8 cellular contexts compared by ENCODE assay signal in genomic region chr3:51671090-51672082, GRCh38. TPM values are rescaled to one million over a fixed set of nuclear protein-coding genes. Genes with fewer than 3 reads are reported as not detected.
A peak's percentile ranks its signal among the peaks of the same experiment; 100 is the strongest.
DNase-seq lines count a peak whose midpoint lies in the region; ATAC-seq, FAIRE-seq and TF ChIP-seq lines count a peak whose summit lies in the region.

TEX264 (plus strand) TSS chr3:51671252; CDS start chr3:51674305, 3,053 bp downstream.

- BruUV-seq in HepG2 (replicated peaks; lab: Mats Ljungman, UMichigan) = TSS peak; percentile 87

- no peak within 1 kb of the TSS for H2AFZ ChIP-seq in HepG2 (ENCODE audit: low read length)

- H3K4me1 ChIP-seq in HepG2 (ENCODE audit: insufficient read depth, low read length) = peaks cover 44% of the 10 kb centered on the region

- H3K4me2 ChIP-seq in HepG2 (ENCODE audit: low read depth, low read length) = peak within 1 kb of the TSS; percentile 96

- ATAC-seq in GM18873 (IDR thresholded peaks at IDR 0.05; ENCODE audit: low FRiP score, unreplicated experiment) (peak; percentile 69), HG03108 (IDR thresholded peaks at IDR 0.05; ENCODE audit: unreplicated experiment) (peak; percentile 69), HepG2 (peak; percentile 81)

- in situ Hi-C loops in HepG2 (cut with HindIII; ENCODE audit: extremely low pct_ligation_motif_present, low pct_unique_long_range_greater_than_20kb) = no loop called here

- H3K9ac ChIP-seq in HepG2 (ENCODE audit: insufficient read depth, low read depth, low read length) = peak within 1 kb of the TSS; percentile 84

- TF ChIP-seq CTCF in HepG2 (CRISPR knock-in tag; IDR thresholded peaks at IDR 0.05) = peak; percentile 16; the same call in 1 of the 2 replicates

- H4K20me1 ChIP-seq in HepG2 (ENCODE audit: insufficient read depth, low read length) = no peaks in the 10 kb centered on the region

- CTCF ChIA-PET in HepG2 (lab: Yijun Ruan, JAX; ENCODE audit: low intra/inter-chr PET ratio, low total read pairs) = no interaction called here

- WGBS in HepG2 (ENCODE audit: low lambda C conversion rate) = 2% methylated on average over 25 of the region's 99 CpGs

- peaks cover under 1 to 2% of the 10 kb centered on the region in 2 experiments; a peak in 2 of 5 replicates for H3K36me3 ChIP-seq in HepG2 (replicated peaks in 1 of 2; ENCODE audit: control insufficient read depth in 1 of 2, insufficient read depth in 2 of 2, low read length in 2 of 2)

- peak; percentile 100 for DNase-seq in AG20443 (ENCODE audit: low spot score)
- peak; percentile 71 for DNase-seq in NCI-H460 (ENCODE audit: extremely low read depth, low read depth)
- DNase-seq in activated CD4-positive, alpha-beta T cell treated with anti-CD3 and anti-CD28 coated beads, Interleukin-2, amount 50 U/mL, for 24 hours (ENCODE audit: low read depth in 1 of 2, low spot score in 1 of 2) = peak; percentile 78 to 87
- peak; percentile 83 for DNase-seq in dermis blood vessel endothelial cell
- peak; percentile 77 for DNase-seq in HepG2 (ENCODE audit: low spot score)
- peak; percentile 92 for DNase-seq in stimulated activated CD4-positive, alpha-beta T cell treated with anti-CD3 and anti-CD28 coated beads, Interleukin-4, amount 100 ng/mL, for 1 hour

- peak; percentile 76 to 89 for TF ChIP-seq POLR2A in HepG2 (IDR thresholded peaks at IDR 0.05; ENCODE audit: insufficient read depth in 1 of 2, low read depth in 2 of 2, low read length in 2 of 2)

- TF ChIP-seq RAD21 in HepG2 (CRISPR knock-in tag; IDR thresholded peaks at IDR 0.05) = peak; percentile 43; the same call in 1 of the 2 replicates

- intact Hi-C loops in HepG2 (cut with micrococcal nuclease; ENCODE audit: unreplicated experiment) = loop anchor here (10.0 kb wide), 1 partner anchor 287 kb away; the partner anchor contains the start of gene MANF

- H3K27me3 ChIP-seq in HepG2 (ENCODE audit: control insufficient read depth in 1 of 2, insufficient read depth in 2 of 2, low read length in 2 of 2) = no peaks in the 10 kb centered on the region

- H3K27ac ChIP-seq in HepG2 (ENCODE audit: extremely low read length, insufficient read depth, low read length) = peak within 1 kb of the TSS; percentile 89

- no peaks in the 10 kb centered on the region for H3K9me3 ChIP-seq in HepG2 (ENCODE audit: low read length)

- H3K4me3 ChIP-seq in HepG2 (replicated peaks in 1 of 3; ENCODE audit: insufficient read depth in 1 of 3, low read depth in 2 of 3, low read length in 3 of 3) = peak within 1 kb of the TSS; percentile 79 to 99 (median 80)

- FAIRE-seq in HepG2 (lab: Jason Lieb, UNC) = peak; percentile 87

- TF ChIP-seq EP300 in HepG2 (IDR thresholded peaks at IDR 0.05; ENCODE audit: low read depth in 2 of 2, low read length in 2 of 2) (no peak), HepG2 (CRISPR knock-in tag; IDR thresholded peaks at IDR 0.05; ENCODE audit: borderline replicate concordance) (no peak)

- POLR2A ChIA-PET in HepG2 (lab: Yijun Ruan, JAX) = interaction anchor here (0.8 to 4.2 kb wide), 11 partner anchors 9 to 1060 kb away, joined by 3 to 44 read pairs (median 4); partner anchors contain the start of genes CISH, DCAF1, MANF and RAD54L2

- peaks cover 4% of the 10 kb centered on the region for H3K79me2 ChIP-seq in HepG2 (ENCODE audit: insufficient read depth, low read length)

TF ChIP-seq in HepG2, 621 proteins besides CTCF, POLR2A, EP300 and RAD21 (continues in another document):
- TF ChIP-seq RBFOX2 (IDR thresholded peaks at IDR 0.05; ENCODE audit: low read depth, low read length) = peak; percentile 90
- no peak for TF ChIP-seq HNF1A (IDR thresholded peaks at IDR 0.05; ENCODE audit: low read depth)
- TF ChIP-seq HNF1A (CRISPR knock-in tag; IDR thresholded peaks at IDR 0.05; ENCODE audit: borderline replicate concordance) = no peak
- TF ChIP-seq SIN3B (IDR thresholded peaks at IDR 0.05; ENCODE audit: low read length) = no peak; the same call in 1 of the 2 replicates
- no peak for TF ChIP-seq ATF3 (CRISPR knock-in tag; IDR thresholded peaks at IDR 0.05)
- peak; percentile 40; the same call in 1 of the 2 replicates for TF ChIP-seq PAX8 (CRISPR knock-in tag; IDR thresholded peaks at IDR 0.05; ENCODE audit: borderline replicate concordance)
- no peak for TF ChIP-seq ZNF17 (CRISPR knock-in tag; IDR thresholded peaks at IDR 0.05)
- peak; percentile 49; the same call in 1 of the 2 replicates for TF ChIP-seq KAT8 (CRISPR knock-in tag; IDR thresholded peaks at IDR 0.05)

RNA-seq across cellular contexts. Expression of gene TEX264, which starts in this region (rescaled TPM):
- 24.7 and 33.1 TPM in 2 replicates for total RNA-seq in NCI-H460 (2014; rRNA removed; shearing (Covaris generic))
- polyA plus RNA-seq in NCI-H460 (2014; cell fraction: nucleus; rRNA removed) = 29.5 and 43.0 TPM in 2 replicates
- total RNA-seq in dermis blood vessel endothelial cell (54.8 and 64.7 TPM in 2 replicates), HepG2 (2016; rRNA removed; fragmentation: Illumina TruSeq; extraction: Trizol) (18.8 and 35.2 TPM in 2 replicates)
- total RNA-seq in HepG2 (2016; cell fraction: cytosol; rRNA removed; fragmentation: Illumina TruSeq; extraction: Trizol; ENCODE audit: low read depth) = 17.1 and 21.8 TPM in 2 replicates
- 21.1 and 37.8 TPM in 2 replicates for total RNA-seq in HepG2 (2016; cell fraction: insoluble cytoplasmic fraction; rRNA removed; fragmentation: Illumina TruSeq; extraction: Trizol)
- total RNA-seq in HepG2 (2016; cell fraction: membrane; rRNA removed; fragmentation: Illumina TruSeq; extraction: Trizol) = 21.4 and 24.5 TPM in 2 replicates
- total RNA-seq in HepG2 (2016; cell fraction: nucleus; rRNA removed; fragmentation: Illumina TruSeq; extraction: Trizol) = 32.3 and 33.9 TPM in 2 replicates
- polyA plus RNA-seq in HepG2 (2011; rRNA removed) = 52.1 and 59.2 TPM in 2 replicates
- 63.4 and 75.9 TPM in 2 replicates for polyA plus RNA-seq in HepG2 (2011; cell fraction: cytosol; rRNA removed)
- polyA plus RNA-seq in HepG2 (2011; cell fraction: nucleus; rRNA removed) = 42.5 and 44.4 TPM in 2 replicates
- polyA plus RNA-seq in HepG2 (2012) = 22.0 and 25.2 TPM in 2 replicates
- 20.4 and 25.7 TPM in 2 replicates for polyA plus RNA-seq in HepG2 (2016; cell fraction: cytosol; fragmentation: Illumina TruSeq; extraction: Trizol; ENCODE audit: low read depth)
- polyA plus RNA-seq in HepG2 (2016; cell fraction: insoluble cytoplasmic fraction; fragmentation: Illumina TruSeq; extraction: Trizol; ENCODE audit: low read depth) = 23.5 and 26.8 TPM in 2 replicates
- polyA plus RNA-seq in HepG2 (2016; cell fraction: membrane; fragmentation: Illumina TruSeq; extraction: Trizol; ENCODE audit: low read depth) = 21.8 and 22.3 TPM in 2 replicates
- polyA plus RNA-seq in HepG2 (2016; cell fraction: nucleus; fragmentation: Illumina TruSeq; extraction: Trizol; ENCODE audit: insufficient read depth, low read depth) = 54.4 and 73.2 TPM in 2 replicates
- polyA minus RNA-seq in HepG2 (2011; rRNA and poly(A)+ RNA removed; ENCODE audit: low replicate concordance) = 115 and 158 TPM in 2 replicates
- polyA minus RNA-seq in HepG2 (2011; cell fraction: cytosol; rRNA and poly(A)+ RNA removed) = 28.8 and 28.9 TPM in 2 replicates
- polyA minus RNA-seq in HepG2 (2011; cell fraction: nucleus; rRNA and poly(A)+ RNA removed) = 9.1 and 11.6 TPM in 2 replicates

Comparison
In these comparisons a context has a peak if more than half of its experiments do, and no peak if none do; other contexts are left out.
1. Peak in every context shown above with its lines: DNase-seq, ATAC-seq, H3K4me3 ChIP-seq and H3K27ac ChIP-seq.